21 cellular contexts compared by ENCODE assay signal in genomic region chr3:47482411-47482810, GRCh38. TPM values are rescaled to one million over a fixed set of nuclear protein-coding genes. Genes with fewer than 3 reads are reported as not detected.
DNase-seq lines count a peak whose midpoint lies in the region; TF ChIP-seq lines count a peak whose summit lies in the region.
"Had no signal": no experiment of that assay in that cellular context is flagged by ENCODE, and none has a peak within 500 bp of the region (broad histone marks: within the 10 kb centered on the region; RNA-seq: fewer than 3 reads in every experiment).

No MANE protein-coding gene starts in this region.

- no peak for TF ChIP-seq CTCF in OCI-LY7 (conservative IDR thresholded peaks at IDR 0.05; ENCODE audit: low read length)
- no peak for TF ChIP-seq CTCF in GM20000 (IDR thresholded peaks at IDR 0.05; ENCODE audit: extremely low read depth, missing control alignments)
- no peak for TF ChIP-seq CTCF in type B pancreatic cell (conservative IDR thresholded peaks at IDR 0.05)

- intact Hi-C loops in OCI-LY7 (cut with micrococcal nuclease; ENCODE audit: unreplicated experiment): no loop called here

- H3K9me3 ChIP-seq in OCI-LY7 (ENCODE audit: low read length) (no peaks in the 10 kb centered on the region), iPS-15b (ENCODE audit: control insufficient read depth, insufficient read depth, low read length) (no peaks in the 10 kb centered on the region)
- H3K9me3 ChIP-seq: colonic mucosa, mucosa of descending colon, neutrophil had no signal

- no peaks in the 10 kb centered on the region for H3K9me3 Mint-ChIP-seq in type B pancreatic cell
- H3K9me3 Mint-ChIP-seq: activated naive CD8-positive, alpha-beta T cell treated with anti-CD3 and anti-CD28 coated beads for 36 hours; activated T-helper 1 cell treated with anti-CD3 and anti-CD28 coated beads, Interleukin-12 subunit alpha, Interleukin-12 subunit beta, Interleukin-2, Interleukin-4 antibody, amounts not matched to agents 30 ng/mL and 10 ng/mL and 1 ng/mL, durations not matched to agents 14 hours and 24 hours and 36 hours; HFFc6; immature natural killer cell had no signal

- H3K4me3 Mint-ChIP-seq in type B pancreatic cell: no peak overlapping the region
- H3K4me3 Mint-ChIP-seq: activated CD8-positive, alpha-beta memory T cell treated with anti-CD3 and anti-CD28 coated beads, Interleukin-2, amount 10 ng/mL, durations not matched to agents 7 days and 5 days; activated naive CD8-positive, alpha-beta T cell treated with anti-CD3 and anti-CD28 coated beads for 36 hours; activated T-helper 1 cell treated with anti-CD3 and anti-CD28 coated beads, Interleukin-12 subunit alpha, Interleukin-12 subunit beta, Interleukin-2, Interleukin-4 antibody, amounts not matched to agents 30 ng/mL and 10 ng/mL and 1 ng/mL, durations not matched to agents 14 hours and 24 hours and 36 hours; B cell; HFFc6; immature natural killer cell had no signal

- H3K27me3 Mint-ChIP-seq in type B pancreatic cell: no peaks in the 10 kb centered on the region
- H3K27me3 Mint-ChIP-seq: activated CD8-positive, alpha-beta memory T cell treated with anti-CD3 and anti-CD28 coated beads, Interleukin-2, amount 10 ng/mL, durations not matched to agents 7 days and 5 days; activated naive CD8-positive, alpha-beta T cell treated with anti-CD3 and anti-CD28 coated beads for 36 hours; B cell had no signal

- H3K9ac ChIP-seq in iPS-15b (ENCODE audit: low read depth, low read length): peak overlapping the region; percentile 32

- BruUV-seq in OCI-LY7 (replicated peaks; lab: Mats Ljungman, UMichigan): no TSS peak

- H3K27ac ChIP-seq in OCI-LY7 (ENCODE audit: low read depth, low read length, poor library complexity, severe bottlenecking): peak overlapping the region; percentile 7
- H3K27ac ChIP-seq: brain microvascular endothelial cell, colonic mucosa, neutrophil had no signal

- H3K27ac Mint-ChIP-seq in type B pancreatic cell: no peak overlapping the region
- H3K27ac Mint-ChIP-seq: activated CD8-positive, alpha-beta memory T cell treated with anti-CD3 and anti-CD28 coated beads, Interleukin-2, amount 10 ng/mL, durations not matched to agents 7 days and 5 days; activated naive CD8-positive, alpha-beta T cell treated with anti-CD3 and anti-CD28 coated beads for 36 hours; activated T-helper 1 cell treated with anti-CD3 and anti-CD28 coated beads, Interleukin-12 subunit alpha, Interleukin-12 subunit beta, Interleukin-2, Interleukin-4 antibody, amounts not matched to agents 30 ng/mL and 10 ng/mL and 1 ng/mL, durations not matched to agents 14 hours and 24 hours and 36 hours; B cell; HFFc6 had no signal

- CTCF ChIA-PET in OCI-LY7 (lab: Charles Lee; ENCODE audit: unreplicated experiment): no interaction called here

- H3K4me2 ChIP-seq in OCI-LY7 (ENCODE audit: low read length): no peak overlapping the region

- POLR2A ChIA-PET in OCI-LY7 (lab: Charles Lee): interaction anchor here (0.6 to 1.3 kb wide), 7 partner anchors 31 to 940 kb away, joined by 3 to 11 read pairs (median 3); partner anchors contain the start of gene ELP6

- H3K4me1 ChIP-seq in OCI-LY7 (ENCODE audit: insufficient read depth, low read length, poor library complexity, severe bottlenecking) (peaks cover 7% of the 10 kb centered on the region), iPS-15b (ENCODE audit: control insufficient read depth, insufficient read depth, low read length) (peaks cover 13% of the 10 kb centered on the region)
- H3K4me1 ChIP-seq: colonic mucosa had no signal

- H2AFZ ChIP-seq in OCI-LY7 (ENCODE audit: low read length): no peak overlapping the region

- H3K36me3 ChIP-seq in OCI-LY7 (ENCODE audit: insufficient read depth, low read length): 0 out of 2 replicates have a peak, but pooled peaks cover 4% of the 10 kb centered on the region
- H3K36me3 ChIP-seq in iPS-15b (ENCODE audit: control insufficient read depth, insufficient read depth, low read length): no peaks in the 10 kb centered on the region
- H3K36me3 ChIP-seq in H7 (replicated peaks; ENCODE audit: control insufficient read depth, insufficient read depth, low read length): no peaks in the 10 kb centered on the region
- H3K36me3 ChIP-seq: brain microvascular endothelial cell, colonic mucosa, neutrophil had no signal

- no peaks in the 10 kb centered on the region for H3K79me2 ChIP-seq in OCI-LY7 (ENCODE audit: insufficient read depth, low read depth, low read length)

- no peaks in the 10 kb centered on the region for H4K20me1 ChIP-seq in OCI-LY7 (ENCODE audit: insufficient read depth, low read length)

- H3K36me3 Mint-ChIP-seq in type B pancreatic cell: peaks cover 3% of the 10 kb centered on the region
- H3K36me3 Mint-ChIP-seq: activated naive CD8-positive, alpha-beta T cell treated with anti-CD3 and anti-CD28 coated beads for 36 hours had no signal

- peaks cover 12% of the 10 kb centered on the region for H3K4me1 Mint-ChIP-seq in type B pancreatic cell (ENCODE audit: unreplicated experiment)
- H3K4me1 Mint-ChIP-seq: activated CD8-positive, alpha-beta memory T cell treated with anti-CD3 and anti-CD28 coated beads, Interleukin-2, amount 10 ng/mL, durations not matched to agents 7 days and 5 days; activated naive CD8-positive, alpha-beta T cell treated with anti-CD3 and anti-CD28 coated beads for 36 hours; immature natural killer cell had no signal

- no peak overlapping the region for H3K4me3 ChIP-seq in OCI-LY7 (ENCODE audit: low read depth, low read length, poor library complexity, severe bottlenecking)
- H3K4me3 ChIP-seq in iPS-15b (ENCODE audit: low read depth, low read length): peak overlapping the region; percentile 30
- no peak overlapping the region for H3K4me3 ChIP-seq in H7 (ENCODE audit: insufficient read depth, low read depth, low read length)
- H3K4me3 ChIP-seq: colonic mucosa, mucosa of descending colon had no signal

- no peaks in the 10 kb centered on the region for H3K9me2 ChIP-seq in OCI-LY7 (ENCODE audit: insufficient read depth, low read length)

- no peaks in the 10 kb centered on the region for H3K27me3 ChIP-seq in iPS-15b (ENCODE audit: control insufficient read depth, insufficient read depth, low read length)
- H3K27me3 ChIP-seq in H7 (ENCODE audit: control insufficient read depth, insufficient read depth, low read length): no peaks in the 10 kb centered on the region
- H3K27me3 ChIP-seq: brain microvascular endothelial cell, colonic mucosa, neutrophil had no signal

- DNase-seq in NCI-H82 (lab: John Stamatoyannopoulos, UW) (peak; percentile 61), NCI-H82 treated with DMSO at 0.1 percent for 48 hours (lab: John Stamatoyannopoulos, UW; ENCODE audit: unreplicated experiment) (no peak), OCI-LY7 (ENCODE audit: low spot score) (no peak), D341Med (ENCODE audit: low spot score) (no peak), H7 (no peak), GM20000 (ENCODE audit: low spot score) (no peak), type B pancreatic cell (ENCODE audit: extremely low spot score, unreplicated experiment) (no peak)
- DNase-seq: activated CD8-positive, alpha-beta memory T cell treated with anti-CD3 and anti-CD28 coated beads, Interleukin-2, amount 10 ng/mL, durations not matched to agents 7 days and 5 days; activated naive CD8-positive, alpha-beta T cell treated with anti-CD3 and anti-CD28 coated beads for 36 hours; brain microvascular endothelial cell; colonic mucosa; HFFc6; immature natural killer cell; IMR-90; left ventricle myocardium superior; mucosa of descending colon; NCI-H446 treated with DMSO at 0.1 percent for 48 hours had no signal

RNA-seq across cellular contexts. Expression of gene SCAP, which starts 6.7 kb away (rescaled TPM):
- total RNA-seq in OCI-LY7 (2014; rRNA removed; shearing (Covaris generic)): 49.6 and 63.7 TPM in 2 replicates
- total RNA-seq in OCI-LY7 (2022) (69.4 and 70.5 TPM in 2 replicates), type B pancreatic cell (ENCODE audit: low replicate concordance) (77.5 and 106 TPM in 2 replicates)
- total RNA-seq in H7 (2014; rRNA removed; shearing (Covaris generic)): 104 and 112 TPM in 2 replicates

RNA-seq across cellular contexts. Expression of gene ELP6, which starts 31.1 kb away (rescaled TPM):
- 79.3 and 91.5 TPM in 2 replicates for total RNA-seq in OCI-LY7 (2014; rRNA removed; shearing (Covaris generic))
- total RNA-seq in OCI-LY7 (2022) (84.6 and 92.5 TPM in 2 replicates), type B pancreatic cell (ENCODE audit: low replicate concordance) (25.1 and 51.3 TPM in 2 replicates)
- total RNA-seq in H7 (2014; rRNA removed; shearing (Covaris generic)): 63.5 and 77.6 TPM in 2 replicates
